In the genomic region with DNA sequence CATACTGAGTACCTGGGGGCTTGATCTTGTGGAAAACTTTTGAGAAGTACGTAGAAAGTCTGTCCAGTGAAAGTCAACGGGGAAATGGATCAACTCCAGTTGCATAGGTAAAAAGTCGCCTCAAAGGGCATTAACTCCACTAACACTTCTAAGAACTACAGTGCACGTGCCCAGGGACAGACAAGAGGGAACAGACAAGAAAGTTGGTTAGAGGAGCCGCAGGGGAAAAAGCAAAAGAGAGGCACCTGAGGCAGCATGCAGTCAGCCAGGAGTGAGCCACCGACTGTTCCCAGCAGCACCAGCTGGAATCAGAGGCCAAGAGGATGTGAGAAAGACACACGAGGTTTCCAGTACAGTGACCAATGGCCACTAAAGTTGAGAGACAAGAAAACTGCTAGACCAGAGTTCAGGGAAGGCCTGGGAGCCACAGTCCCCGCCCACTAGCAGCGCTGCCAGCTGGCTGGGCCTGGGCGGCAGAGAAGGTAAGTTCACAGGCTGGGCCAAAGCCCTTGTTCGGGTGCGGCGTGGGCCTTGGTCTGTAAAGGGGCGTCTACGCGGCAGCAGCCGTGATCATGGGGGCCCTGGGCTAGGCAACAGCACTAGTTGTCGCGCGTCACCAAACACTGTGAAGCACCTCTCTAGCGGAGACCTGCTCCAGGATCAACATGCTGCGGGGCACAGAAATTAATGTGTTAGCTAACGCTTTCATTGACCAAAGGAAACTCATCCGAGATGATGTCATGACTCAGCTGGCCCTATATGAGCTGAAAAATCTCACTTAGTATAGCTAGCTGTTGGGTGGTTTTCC, we compare ENCODE assay signal across 10 cellular contexts. TPM values are rescaled to one million over a fixed set of nuclear protein-coding genes. Genes with fewer than 3 reads are reported as not detected.
A peak's percentile ranks its signal among the peaks of the same experiment; 100 is the strongest.
DNase-seq lines count a peak whose midpoint lies in the region; ATAC-seq and TF ChIP-seq lines count a peak whose summit lies in the region.
"Had no signal": no experiment of that assay in that cellular context is flagged by ENCODE, and none has a peak within 500 bp of the region (broad histone marks: within the 10 kb centered on the region; RNA-seq: fewer than 3 reads in every experiment).

No MANE protein-coding gene starts in this region.

- TF ChIP-seq RAD21 in SK-N-SH (IDR thresholded peaks at IDR 0.05; ENCODE audit: low read length) = no peak

- peaks cover 0 to 4% (median 0%) of the 10 kb centered on the region in 3 donors for H3K27me3 Mint-ChIP-seq in CD14-positive monocyte (ENCODE audit: low read depth in 3 of 3)
- no peaks in the 10 kb centered on the region for H3K27me3 Mint-ChIP-seq in endodermal cell (ENCODE audit: insufficient read depth)

- H3K36me3 Mint-ChIP-seq in CD14-positive monocyte = peaks cover 16 to 17% of the 10 kb centered on the region in 2 donors
- no peaks in the 10 kb centered on the region for H3K36me3 Mint-ChIP-seq in endodermal cell (ENCODE audit: low read depth)

- H3K9me3 Mint-ChIP-seq in CD14-positive monocyte (no peaks in the 10 kb centered on the region), endodermal cell (no peaks in the 10 kb centered on the region)

- no peak overlapping the region for H3K9ac ChIP-seq in endodermal cell (ENCODE audit: extremely low read depth, low read length, poor library complexity, severe bottlenecking)
- H3K9ac ChIP-seq in SK-N-SH = no peak overlapping the region

- no peak overlapping the region for H2AFZ ChIP-seq in SK-N-SH (ENCODE audit: low read depth)

- H3K4me1 ChIP-seq in endodermal cell (ENCODE audit: control insufficient read depth, insufficient read depth, low read length) = peaks cover 10% of the 10 kb centered on the region
- peaks cover 36% of the 10 kb centered on the region for H3K4me1 ChIP-seq in mucosa of descending colon (ENCODE audit: low read depth)
- H3K4me1 ChIP-seq in SK-N-SH (ENCODE audit: control insufficient read depth in 1 of 2, insufficient read depth in 2 of 2, low read depth in 1 of 2, low read length in 1 of 2) = peaks cover 25 to 30% of the 10 kb centered on the region in 2 experiments

- H3F3A ChIP-seq in SK-N-SH (replicated peaks; ENCODE audit: insufficient read depth) = peaks cover 6% of the 10 kb centered on the region

- TF ChIP-seq CTCF in CD14-positive monocyte (IDR thresholded peaks at IDR 0.05) (no peak), endodermal cell (conservative IDR thresholded peaks at IDR 0.05) (no peak), mucosa of descending colon (IDR thresholded peaks at IDR 0.05) (no peak), SK-N-SH (IDR thresholded peaks at IDR 0.05) (no peak)

- no peak overlapping the region for H3K4me3 ChIP-seq in endodermal cell (ENCODE audit: low read length)
- H3K4me3 ChIP-seq in mucosa of descending colon = no peak overlapping the region
- no peak overlapping the region for H3K4me3 ChIP-seq in SK-N-SH (ENCODE audit: low read depth in 2 of 2, low read length in 1 of 2)

- peaks cover 44% of the 10 kb centered on the region for H3K4me1 Mint-ChIP-seq in CD14-positive monocyte
- H3K4me1 Mint-ChIP-seq in endodermal cell = peaks cover 48% of the 10 kb centered on the region

- H3K9me2 ChIP-seq in SK-N-SH = no peaks in the 10 kb centered on the region

- H3K4me2 ChIP-seq in SK-N-SH = no peak overlapping the region

- intact Hi-C loops in CD14-positive monocyte (cut with micrococcal nuclease) = no loop called here
- intact Hi-C loops in mucosa of descending colon (cut with DNase I, micrococcal nuclease) = no loop called here

- H3K27ac ChIP-seq in endodermal cell (ENCODE audit: low read depth, low read length) = no peak overlapping the region
- no peak overlapping the region for H3K27ac ChIP-seq in SK-N-SH (ENCODE audit: low read depth in 2 of 2, low read length in 1 of 2)

- peak; percentile 85 for ATAC-seq in mucosa of descending colon

- H3K27ac Mint-ChIP-seq in CD14-positive monocyte (peak overlapping the region in 5 of 7 donors; percentile 25 to 81 (median 61)), endodermal cell (peak overlapping the region; percentile 31)

- H4K20me1 ChIP-seq in SK-N-SH (ENCODE audit: insufficient read depth) = peaks cover 100% of the 10 kb centered on the region

- no peak for TF ChIP-seq EP300 in SK-N-SH (IDR thresholded peaks at IDR 0.05; ENCODE audit: borderline replicate concordance in 1 of 2, low read depth in 1 of 2, low read length in 1 of 2)

- 90 to 92% methylated on average over 20 to 24 of the region's 24 CpGs for WGBS in endodermal cell (ENCODE audit: insufficient coverage in 1 of 2, insufficient read length in 1 of 2), 2 experiments
- 87% methylated on average over 23 of the region's 24 CpGs for WGBS in SK-N-SH (ENCODE audit: low lambda C conversion rate)

- H3K4me3 Mint-ChIP-seq in CD14-positive monocyte (no peak overlapping the region), endodermal cell (no peak overlapping the region)

- no peaks in the 10 kb centered on the region for H3K9me3 ChIP-seq in endodermal cell (ENCODE audit: control insufficient read depth, low read length)
- H3K9me3 ChIP-seq in mucosa of descending colon = no peaks in the 10 kb centered on the region
- no peaks in the 10 kb centered on the region for H3K9me3 ChIP-seq in SK-N-SH

- H3K27me3 ChIP-seq in endodermal cell (ENCODE audit: control insufficient read depth, insufficient read depth, low read length, poor library complexity, severe bottlenecking) (no peaks in the 10 kb centered on the region), SK-N-SH (ENCODE audit: insufficient read depth) (no peaks in the 10 kb centered on the region)

- POLR2A ChIA-PET in SK-N-SH (lab: Yijun Ruan, JAX) = interaction anchor here (1.2 kb wide), 1 partner anchor 13 kb away, joined by 4 read pairs; no protein-coding TSS in a partner anchor

- H3K36me3 ChIP-seq in endodermal cell (ENCODE audit: control insufficient read depth, insufficient read depth, low read length) = no peaks in the 10 kb centered on the region
- no peaks in the 10 kb centered on the region for H3K36me3 ChIP-seq in mucosa of descending colon (ENCODE audit: low read depth)
- peaks cover 5 to 17% of the 10 kb centered on the region in 2 experiments for H3K36me3 ChIP-seq in SK-N-SH (replicated peaks in 1 of 2; ENCODE audit: control insufficient read depth in 1 of 2, insufficient read depth in 2 of 2, low read length in 1 of 2)

- CTCF ChIA-PET in SK-N-SH (lab: Yijun Ruan, JAX) = no interaction called here

- H3K79me2 ChIP-seq in SK-N-SH (ENCODE audit: insufficient read depth) = peaks cover 100% of the 10 kb centered on the region

- no peak for DNase-seq in CD14-positive monocyte (ENCODE audit: low spot score)
- peak; percentile 85 for DNase-seq in HT-29 (ENCODE audit: low spot score)
- peak; percentile 71 for DNase-seq in endodermal cell
- peak; percentile 33 to 68 (median 61) for DNase-seq in mucosa of descending colon
- DNase-seq in RPMI8226 = no peak
- DNase-seq in NCI-H226 = no peak
- DNase-seq in NCI-H1048 (lab: John Stamatoyannopoulos, UW) = no peak
- no peak for DNase-seq in SK-N-SH
- DNase-seq: NCI-H2171 treated with DMSO at 0.1 percent for 48 hours, occipital lobe had no signal

TF ChIP-seq in SK-N-SH, 30 proteins besides CTCF, POLR2A, EP300 and RAD21:
- no peak for TF ChIP-seq ELF1 (IDR thresholded peaks at IDR 0.05)
- no peak for TF ChIP-seq YY1 (IDR thresholded peaks at IDR 0.05; ENCODE audit: low read depth)
- no peak for TF ChIP-seq MAX (IDR thresholded peaks at IDR 0.05; ENCODE audit: low read depth)
- no peak for TF ChIP-seq RCOR1 (IDR thresholded peaks at IDR 0.05; ENCODE audit: low read length)
- TF ChIP-seq JUND (IDR thresholded peaks at IDR 0.05) = no peak
- no peak for TF ChIP-seq CHD2 (IDR thresholded peaks at IDR 0.05; ENCODE audit: low read length, partially characterized antibody)
- TF ChIP-seq GABPA (IDR thresholded peaks at IDR 0.05; ENCODE audit: low read depth) = no peak
TF ChIP-seq in SK-N-SH: peak in this region for 0.

RNA-seq across cellular contexts. Expression of gene ITGB1, which starts 14.0 kb away (rescaled TPM):
- 100 to 1,000 TPM; 127 to 157 TPM for polyA plus RNA-seq in CD14-positive monocyte
- 169 and 195 TPM in 2 replicates for total RNA-seq in HT-29 (2014; rRNA removed; shearing (Covaris generic))
- total RNA-seq in endodermal cell = 100 to 1,000 TPM; 239 to 285 TPM
- 324 TPM for polyA plus RNA-seq in endodermal cell (2013, experiment 1 of 2)
- polyA plus RNA-seq in endodermal cell (2013, experiment 2 of 2) = 351 TPM
- 100 to 1,000 TPM; 268 to 515 (median 274) TPM for total RNA-seq in mucosa of descending colon
- polyA plus RNA-seq in SK-N-SH (2012; rRNA removed) = 666 and 846 TPM in 2 replicates
- 1,012 and 1,342 TPM in 2 replicates for polyA plus RNA-seq in SK-N-SH (2012; cell fraction: cytosol; rRNA removed)
- polyA plus RNA-seq in SK-N-SH (2012; cell fraction: nucleus; rRNA removed) = 162 and 438 TPM in 2 replicates

Comparison
In these comparisons a context has a peak if more than half of its experiments do, and no peak if none do; other contexts are left out.
1. DNase-seq: peak in HT-29 (single experiment), endodermal cell (single experiment) and mucosa of descending colon (3 of 3); none in CD14-positive monocyte (single experiment), RPMI8226 (single experiment), NCI-H226 (single experiment), NCI-H1048 (single experiment) and SK-N-SH (single experiment).